ENCODE assay signal across 8 cellular contexts in the genomic region with DNA sequence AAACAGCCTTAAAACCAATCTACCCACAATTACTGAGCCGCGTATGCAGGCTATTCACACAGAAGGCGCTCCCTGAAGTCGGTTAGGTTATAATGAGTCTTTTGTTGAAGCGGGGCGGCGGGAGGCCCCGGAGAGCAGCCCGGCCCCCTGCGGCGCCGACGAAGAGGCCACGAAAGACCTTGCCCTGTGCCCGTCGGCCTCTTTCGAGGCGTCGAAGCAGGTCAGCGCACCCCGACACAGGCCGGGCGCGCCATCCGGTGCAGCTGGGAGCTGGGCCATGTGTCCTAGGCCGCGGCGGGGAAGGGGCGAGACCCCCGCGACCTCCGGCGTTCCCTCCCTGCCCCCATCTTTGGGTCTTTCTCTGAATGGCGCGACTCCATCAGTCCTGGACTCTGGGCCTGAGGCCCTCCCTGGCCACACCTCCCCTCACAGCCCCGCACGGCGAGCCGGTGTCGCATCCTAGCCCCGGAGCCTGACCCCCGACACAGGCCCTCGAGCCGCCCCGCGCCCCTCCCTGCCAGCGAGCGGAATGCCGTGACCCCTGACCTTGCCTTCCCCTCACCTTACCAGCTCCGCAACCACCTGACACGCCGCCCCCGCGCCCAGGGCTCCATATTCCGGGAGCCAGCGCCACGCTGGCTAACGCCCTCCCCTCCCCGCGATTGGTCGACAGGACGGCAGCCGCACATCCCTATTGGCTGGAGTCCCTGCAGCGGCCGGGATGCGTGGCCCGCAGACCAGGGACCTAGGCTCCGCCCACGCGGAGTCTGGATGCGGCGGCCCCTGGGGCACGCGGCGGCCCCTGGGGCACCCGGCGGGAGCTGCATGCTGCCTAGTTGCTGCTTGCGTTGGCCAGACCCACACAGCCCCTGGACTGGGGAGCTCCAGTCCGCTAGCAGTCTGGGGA.
DNase-seq lines count a peak whose midpoint lies in the region; TF ChIP-seq lines count a peak whose summit lies in the region.

A gene (minus strand): TSS at position 637 of the 907 bp plus-strand sequence. CDS start 15,656 bp downstream, outside the sequence.

- peak within 1 kb of the TSS; percentile 99 for H3K27ac Mint-ChIP-seq in nephron progenitor cell
- peak within 1 kb of the TSS; percentile 95 for H3K27ac Mint-ChIP-seq in stimulated activated naive CD8-positive, alpha-beta T cell treated with anti-CD3 and anti-CD28 coated beads, Interleukin-15, Interleukin-2, amounts not matched to agents 100 ng/mL and 50 ng/mL, for 24 hours

- in situ Hi-C loops in HAP-1 (cut with MboI; ENCODE audit: low sequenced_read_pairs) = no loop called here

- H3K4me2 ChIP-seq in MM.1S (ENCODE audit: low read depth, low read length) = peak within 1 kb of the TSS; percentile 88

- peak within 1 kb of the TSS; percentile 90 for H2AFZ ChIP-seq in MM.1S (ENCODE audit: low read length)

- TF ChIP-seq CTCF in MM.1S (IDR thresholded peaks at IDR 0.05; ENCODE audit: low read length) (peak; percentile 15; the same call in 1 of the 2 replicates), nephron progenitor cell (IDR thresholded peaks at IDR 0.05) (no peak)

- peak within 1 kb of the TSS; percentile 68 for H3K4me3 ChIP-seq in HAP-1
- peak within 1 kb of the TSS; percentile 82 for H3K4me3 ChIP-seq in MM.1S (ENCODE audit: low read length)

- no peaks in the 10 kb centered on the region for H4K20me1 ChIP-seq in MM.1S (ENCODE audit: insufficient read depth, low read length)

- H3K4me1 Mint-ChIP-seq in nephron progenitor cell = peaks cover 65% of the 10 kb centered on the region
- peaks cover 61% of the 10 kb centered on the region for H3K4me1 Mint-ChIP-seq in stimulated activated naive CD8-positive, alpha-beta T cell treated with anti-CD3 and anti-CD28 coated beads, Interleukin-15, Interleukin-2, amounts not matched to agents 100 ng/mL and 50 ng/mL, for 24 hours (ENCODE audit: low read depth)

- H3K36me3 ChIP-seq in ES-I3 (ENCODE audit: insufficient read depth, low read length) (no peaks in the 10 kb centered on the region), HAP-1 (replicated peaks) (no peaks in the 10 kb centered on the region), MM.1S (replicated peaks; ENCODE audit: insufficient read depth, low read length) (no peaks in the 10 kb centered on the region)

- no peaks in the 10 kb centered on the region for H3K27me3 ChIP-seq in HAP-1 (ENCODE audit: low read depth)
- H3K27me3 ChIP-seq in MM.1S (replicated peaks; ENCODE audit: insufficient read depth, low read length) = no peaks in the 10 kb centered on the region

- peaks cover 7% of the 10 kb centered on the region for H3K27me3 Mint-ChIP-seq in nephron progenitor cell (ENCODE audit: low read depth, poor library complexity)
- H3K27me3 Mint-ChIP-seq in stimulated activated naive CD8-positive, alpha-beta T cell treated with anti-CD3 and anti-CD28 coated beads, Interleukin-15, Interleukin-2, amounts not matched to agents 100 ng/mL and 50 ng/mL, for 24 hours = no peaks in the 10 kb centered on the region

- H3K9me3 ChIP-seq in ES-I3 (ENCODE audit: control insufficient read depth, insufficient read depth, low read length) = no peaks in the 10 kb centered on the region
- H3K9me3 ChIP-seq in HAP-1 = no peaks in the 10 kb centered on the region
- H3K9me3 ChIP-seq in MM.1S (replicated peaks; ENCODE audit: insufficient read depth, low read length) = no peaks in the 10 kb centered on the region

- H3K9me3 Mint-ChIP-seq in nephron progenitor cell = no peaks in the 10 kb centered on the region
- no peaks in the 10 kb centered on the region for H3K9me3 Mint-ChIP-seq in stimulated activated naive CD8-positive, alpha-beta T cell treated with anti-CD3 and anti-CD28 coated beads, Interleukin-15, Interleukin-2, amounts not matched to agents 100 ng/mL and 50 ng/mL, for 24 hours

- peak within 1 kb of the TSS; percentile 83 for H3K4me3 Mint-ChIP-seq in nephron progenitor cell
- H3K4me3 Mint-ChIP-seq in stimulated activated naive CD8-positive, alpha-beta T cell treated with anti-CD3 and anti-CD28 coated beads, Interleukin-15, Interleukin-2, amounts not matched to agents 100 ng/mL and 50 ng/mL, for 24 hours = peak within 1 kb of the TSS; percentile 93

- peak; percentile 96 to 97 for DNase-seq in HAP-1 (ENCODE audit: low spot score in 2 of 2)
- DNase-seq in MM.1S = peak; percentile 96
- peak; percentile 85 for DNase-seq in SHP77 treated with DMSO at 0.1 percent for 48 hours (lab: John Stamatoyannopoulos, UW)
- peak; percentile 97 for DNase-seq in activated effector memory CD4-positive, alpha-beta T cell treated with anti-CD3 and anti-CD28 coated beads, Interleukin-2, amount 50 U/mL, for 16 hours
- DNase-seq in fibroblast of the conjunctiva (ENCODE audit: low read depth) = peak; percentile 85
- peak; percentile 91 for DNase-seq in nephron progenitor cell

- H3K9ac ChIP-seq in ES-I3 (ENCODE audit: low read depth, low read length) (peak within 1 kb of the TSS; percentile 88), MM.1S (ENCODE audit: low read length) (peak within 1 kb of the TSS; percentile 72)

- peaks cover 13% of the 10 kb centered on the region for H3K4me1 ChIP-seq in ES-I3 (ENCODE audit: insufficient read depth, low read length)
- H3K4me1 ChIP-seq in HAP-1 = peaks cover 25% of the 10 kb centered on the region
- peaks cover 24% of the 10 kb centered on the region for H3K4me1 ChIP-seq in MM.1S (ENCODE audit: low read length)

- no peaks in the 10 kb centered on the region for H3K9me2 ChIP-seq in MM.1S (replicated peaks; ENCODE audit: insufficient read depth, low read length)

- peaks cover 8% of the 10 kb centered on the region for H3K36me3 Mint-ChIP-seq in nephron progenitor cell (ENCODE audit: low read depth)
- peaks cover 5% of the 10 kb centered on the region for H3K36me3 Mint-ChIP-seq in stimulated activated naive CD8-positive, alpha-beta T cell treated with anti-CD3 and anti-CD28 coated beads, Interleukin-15, Interleukin-2, amounts not matched to agents 100 ng/mL and 50 ng/mL, for 24 hours (ENCODE audit: low read depth)

- H3F3A ChIP-seq in MM.1S (ENCODE audit: insufficient read depth, low read length) = peaks cover 38% of the 10 kb centered on the region

- H3K27ac ChIP-seq in MM.1S (ENCODE audit: low read length) = peak within 1 kb of the TSS; percentile 86

- peaks cover 52% of the 10 kb centered on the region for H3K79me2 ChIP-seq in MM.1S (ENCODE audit: low read length)

Comparison
In these comparisons a context has a peak if more than half of its experiments do, and no peak if none do; other contexts are left out.
1. Peak in every context shown above with its lines: DNase-seq, H3K4me3 ChIP-seq and H3K27ac ChIP-seq.